12 cellular contexts compared by ENCODE assay signal in the genomic region with DNA sequence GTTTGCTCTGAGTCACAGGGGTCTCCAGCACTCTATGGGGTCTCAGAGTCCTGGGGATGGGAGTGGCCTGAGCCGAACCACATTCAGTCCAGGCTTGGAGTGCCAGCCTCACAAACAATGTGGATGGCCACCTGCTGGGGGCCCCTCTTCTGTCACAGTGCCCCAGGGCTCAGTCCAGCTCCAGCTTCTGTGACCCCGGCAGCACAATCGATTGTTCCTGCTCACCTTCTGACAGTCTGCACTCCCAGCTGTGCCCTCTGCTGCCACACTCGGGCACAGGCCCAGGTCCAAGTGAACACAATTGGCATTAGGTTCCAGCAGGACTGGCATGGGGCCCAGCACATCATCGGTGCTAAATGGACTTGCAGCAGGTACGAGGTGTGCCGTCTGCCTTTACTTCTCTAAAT.
DNase-seq lines count a peak whose midpoint lies in the region; FAIRE-seq and TF ChIP-seq lines count a peak whose summit lies in the region.
"Had no signal": no experiment of that assay in that cellular context is flagged by ENCODE, and none has a peak within 500 bp of the region (broad histone marks: within the 10 kb centered on the region; RNA-seq: fewer than 3 reads in every experiment).

No MANE protein-coding gene starts in this region.

- no peak overlapping the region for H3K4me3 Mint-ChIP-seq in Caco-2 (ENCODE audit: unreplicated experiment)
- H3K4me3 Mint-ChIP-seq: activated CD8-positive, alpha-beta memory T cell treated with anti-CD3 and anti-CD28 coated beads, Interleukin-2, amount 10 ng/mL, durations not matched to agents 7 days and 5 days had no signal

- TF ChIP-seq EP300 in H1 (IDR thresholded peaks at IDR 0.05; ENCODE audit: borderline replicate concordance in 1 of 2, low read depth in 2 of 2, low read length in 2 of 2): no peak

- TF ChIP-seq CTCF in H1 (IDR thresholded peaks at IDR 0.05; ENCODE audit: control extremely low read depth in 1 of 3, insufficient read depth in 1 of 3, low read depth in 1 of 3, low read length in 3 of 3): no peak
- no peak for TF ChIP-seq CTCF in Caco-2 (IDR thresholded peaks at IDR 0.05; ENCODE audit: insufficient read depth in 1 of 2, low read depth in 1 of 2, low read length in 1 of 2, severe bottlenecking in 1 of 2, unreplicated experiment in 1 of 2)

- H3K18ac ChIP-seq in H1 (ENCODE audit: extremely low read depth, low read length): peak overlapping the region; percentile 56; the same call in 1 of the 2 replicates
- no peak overlapping the region for H3K18ac ChIP-seq in mesendoderm (ENCODE audit: low read length)

- H4K5ac ChIP-seq in H1 (ENCODE audit: insufficient read length, low read depth, low read length) (no peak overlapping the region), mesendoderm (ENCODE audit: low read length) (no peak overlapping the region)

- 0 out of 4 replicates have a peak, but pooled peaks of 1 of the 2 experiments have one; percentile 1 for TF ChIP-seq RAD21 in H1 (IDR thresholded peaks at IDR 0.05 in 1 of 2, conservative IDR thresholded peaks at IDR 0.05 in 1 of 2; ENCODE audit: low read depth in 2 of 2, low read length in 2 of 2)

- H3K9me3 ChIP-seq in H1 (ENCODE audit: insufficient read depth in 2 of 2, low read depth in 1 of 2, low read length in 1 of 2) (no peaks in the 10 kb centered on the region), Caco-2 (no peaks in the 10 kb centered on the region)

- H3K23ac ChIP-seq in H1 (ENCODE audit: insufficient read length): no peak overlapping the region
- no peak overlapping the region for H3K23ac ChIP-seq in mesendoderm (ENCODE audit: low read length)

- H2BK5ac ChIP-seq in H1 (ENCODE audit: low read depth, low read length) (peak overlapping the region; percentile 52; the same call in 1 of the 2 replicates), mesendoderm (ENCODE audit: low read length) (no peak overlapping the region)

- H2BK20ac ChIP-seq in H1 (ENCODE audit: low read length): peak overlapping the region; percentile 61; the same call in 1 of the 2 replicates

- intact Hi-C loops in Caco-2 (cut with micrococcal nuclease; ENCODE audit: unreplicated experiment): no loop called here

- H3K4ac ChIP-seq in H1 (replicated peaks; ENCODE audit: insufficient read length, low read depth, low read length) (no peak overlapping the region), mesendoderm (ENCODE audit: low read depth, low read length) (no peak overlapping the region)

- H3K27me3 Mint-ChIP-seq in Caco-2 (ENCODE audit: insufficient read depth, unreplicated experiment): no peaks in the 10 kb centered on the region

- H2AFZ ChIP-seq in H1 (ENCODE audit: low read length): no peak overlapping the region

- H3K79me2 ChIP-seq in H1 (ENCODE audit: control insufficient read depth in 1 of 2, insufficient read depth in 2 of 2, low read length in 2 of 2) (no peaks in the 10 kb centered on the region), mesendoderm (ENCODE audit: control insufficient read depth, insufficient read depth, low read length) (no peaks in the 10 kb centered on the region)

- H4K20me1 ChIP-seq in H1 (replicated peaks in 1 of 2; ENCODE audit: control insufficient read depth in 1 of 2, insufficient read depth in 2 of 2, low read length in 2 of 2): no peaks in the 10 kb centered on the region

- H3K36me3 ChIP-seq in H1 (ENCODE audit: control insufficient read depth in 2 of 4, insufficient read depth in 4 of 4, low read length in 3 of 4) (no peaks in the 10 kb centered on the region), mesendoderm (ENCODE audit: control insufficient read depth, insufficient read depth, low read length) (no peaks in the 10 kb centered on the region), Caco-2 (ENCODE audit: control insufficient read depth, insufficient read depth, low read length) (no peaks in the 10 kb centered on the region)

- no peak for TF ChIP-seq POLR2A in H1 (IDR thresholded peaks at IDR 0.05; ENCODE audit: control extremely low read depth in 1 of 2, low read depth in 2 of 2, low read length in 2 of 2)

- H3K9ac ChIP-seq in H1 (replicated peaks in 1 of 4; ENCODE audit: extremely low read depth in 1 of 4, low read depth in 3 of 4, low read length in 3 of 4) (no peak overlapping the region), mesendoderm (ENCODE audit: low read length) (no peak overlapping the region)

- H3K4me3 ChIP-seq in H1 (ENCODE audit: extremely low read depth in 1 of 4, insufficient read depth in 2 of 4, low read depth in 3 of 4, low read length in 4 of 4) (no peak overlapping the region), mesendoderm (ENCODE audit: low read length) (no peak overlapping the region), Caco-2 (ENCODE audit: low read depth, low read length) (no peak overlapping the region)

- peaks cover 5% of the 10 kb centered on the region for H3K36me3 Mint-ChIP-seq in Caco-2 (ENCODE audit: insufficient read depth, unreplicated experiment)
- H3K36me3 Mint-ChIP-seq: activated CD8-positive, alpha-beta memory T cell treated with anti-CD3 and anti-CD28 coated beads, Interleukin-2, amount 10 ng/mL, durations not matched to agents 7 days and 5 days had no signal

- H3K4me1 ChIP-seq in H1 (replicated peaks in 1 of 4; ENCODE audit: control insufficient read depth in 3 of 4, insufficient read depth in 4 of 4, low read length in 3 of 4) (peaks cover 19 to 32% (median 24%) of the 10 kb centered on the region in 4 experiments), mesendoderm (ENCODE audit: control insufficient read depth, low read depth, low read length) (peaks cover 18% of the 10 kb centered on the region), Caco-2 (peaks cover 16% of the 10 kb centered on the region)

- no peak overlapping the region for H3K14ac ChIP-seq in H1 (ENCODE audit: insufficient read length)

- CTCF ChIA-PET in H1 (lab: Charles Lee; ENCODE audit: partially characterized antibody) (interaction anchor here (0.7 to 2.2 kb wide), 6 partner anchors 29 to 245 kb away, joined by 4 to 7 read pairs (median 4); no protein-coding TSS in a partner anchor), Caco-2 (lab: Charles Lee) (no interaction called here)

- BruUV-seq in Caco-2 (replicated peaks; lab: Mats Ljungman, UMichigan): no TSS peak

- H2BK15ac ChIP-seq in H1 (ENCODE audit: low read length) (peak overlapping the region; percentile 53; the same call in 1 of the 2 replicates), mesendoderm (replicated peaks; ENCODE audit: low read depth) (no peak overlapping the region)

- H3K23me2 ChIP-seq in H1 (ENCODE audit: low read depth, low read length): no peaks in the 10 kb centered on the region

- H2AK5ac ChIP-seq in H1 (ENCODE audit: low read depth, low read length) (no peak overlapping the region), mesendoderm (ENCODE audit: low read length) (no peak overlapping the region)

- H3K56ac ChIP-seq in H1 (replicated peaks; ENCODE audit: insufficient read length, low read depth, low read length) (peak overlapping the region; percentile 17), mesendoderm (ENCODE audit: low read length) (peak overlapping the region; percentile 61)

- in situ Hi-C loops in ACHN (cut with HindIII; ENCODE audit: low pct_ligation_motif_present, low pct_unique_long_range_greater_than_20kb, low sequenced_read_pairs): no loop called here

- 88% methylated on average over 7 of the region's 7 CpGs; no CpG with 5 or more reads in 1 of the 2 experiments for WGBS in H1 (ENCODE audit: extremely low coverage in 1 of 2, insufficient coverage in 1 of 2, insufficient read length in 1 of 2, insufficient replicate concordance in 2 of 2, low coverage in 1 of 2, low lambda C conversion rate in 2 of 2, missing lambda C conversion rate in 1 of 2), 2 experiments
- no CpG with 5 or more reads among the region's 7 CpGs for WGBS in mesendoderm (ENCODE audit: extremely low coverage, insufficient coverage, low lambda C conversion rate)

- peaks cover 16% of the 10 kb centered on the region for H3K4me1 Mint-ChIP-seq in Caco-2 (ENCODE audit: low read depth, unreplicated experiment)

- no peaks in the 10 kb centered on the region for H3K9me3 Mint-ChIP-seq in Caco-2 (ENCODE audit: unreplicated experiment)

- H3K4me2 ChIP-seq in H1 (ENCODE audit: insufficient read depth in 1 of 2, low read depth in 2 of 2, low read length in 2 of 2) (no peak overlapping the region), mesendoderm (ENCODE audit: low read length) (no peak overlapping the region)

- POLR2A ChIA-PET in H1 (lab: Charles Lee; ENCODE audit: partially characterized antibody) (no interaction called here), Caco-2 (lab: Charles Lee) (no interaction called here)

- no peak overlapping the region for H2BK120ac ChIP-seq in H1 (replicated peaks; ENCODE audit: low read depth, low read length)
- no peak overlapping the region for H2BK120ac ChIP-seq in mesendoderm (ENCODE audit: low read depth, low read length)

- DNase-seq in COR-L47 (lab: John Stamatoyannopoulos, UW): peak; percentile 28
- peak; percentile 88 for DNase-seq in NCI-H1092 treated with DMSO at 0.1 percent for 48 hours (lab: John Stamatoyannopoulos, UW)
- DNase-seq in H1 (ENCODE audit: low read depth in 1 of 2, low spot score in 2 of 2): no peak
- DNase-seq in mesendoderm: no peak
- DNase-seq in ACHN: no peak
- DNase-seq in Caco-2: no peak
- no peak for DNase-seq in medulla oblongata (ENCODE audit: extremely low spot score)
- DNase-seq in SK-N-DZ (ENCODE audit: low spot score): no peak
- DNase-seq: activated CD8-positive, alpha-beta memory T cell treated with anti-CD3 and anti-CD28 coated beads, Interleukin-2, amount 10 ng/mL, durations not matched to agents 7 days and 5 days; activated naive CD4-positive, alpha-beta T cell; NCI-H226; occipital lobe had no signal

- no peaks in the 10 kb centered on the region for H3K79me1 ChIP-seq in H1 (ENCODE audit: low read depth, low read length)
- no peaks in the 10 kb centered on the region for H3K79me1 ChIP-seq in mesendoderm (ENCODE audit: low read length)

- H3K27me3 ChIP-seq in H1 (replicated peaks in 1 of 4; ENCODE audit: control insufficient read depth in 3 of 4, extremely low read depth in 1 of 4, insufficient read depth in 3 of 4, low read length in 3 of 4) (no peaks in the 10 kb centered on the region), mesendoderm (ENCODE audit: insufficient read depth, low read length, poor library complexity) (no peaks in the 10 kb centered on the region), Caco-2 (replicated peaks; ENCODE audit: control insufficient read depth, insufficient read depth, low read length) (no peaks in the 10 kb centered on the region)

- H2BK12ac ChIP-seq in H1 (ENCODE audit: low read depth, low read length): peak overlapping the region; percentile 4; the same call in 1 of the 2 replicates

- FAIRE-seq in H1 (lab: Jason Lieb, UNC): no peak

- H3K27ac ChIP-seq in H1 (ENCODE audit: low read depth, low read length) (no peak overlapping the region), mesendoderm (ENCODE audit: low read depth, low read length) (no peak overlapping the region)

- 0 out of 2 replicates have a peak overlapping the region, but pooled peaks have one; percentile 36 for H4K8ac ChIP-seq in H1 (ENCODE audit: extremely low read depth, insufficient read depth, low read length)
- no peak overlapping the region for H4K8ac ChIP-seq in mesendoderm (ENCODE audit: low read depth, low read length)

- no peak overlapping the region for H4K91ac ChIP-seq in H1 (replicated peaks; ENCODE audit: insufficient read length, low read length)

- H3K27ac Mint-ChIP-seq in Caco-2 (ENCODE audit: unreplicated experiment): no peak overlapping the region
- H3K27ac Mint-ChIP-seq: activated CD8-positive, alpha-beta memory T cell treated with anti-CD3 and anti-CD28 coated beads, Interleukin-2, amount 10 ng/mL, durations not matched to agents 7 days and 5 days had no signal

Comparison
In these comparisons a context has a peak if more than half of its experiments do, and no peak if none do; other contexts are left out.
1. DNase-seq: peak in COR-L47 (single experiment) and NCI-H1092 treated with DMSO at 0.1 percent for 48 hours (single experiment); none in H1 (0 of 2), mesendoderm (single experiment), ACHN (single experiment), Caco-2 (0 of 2), medulla oblongata (single experiment) and SK-N-DZ (single experiment).